11 cellular contexts compared by ENCODE assay signal in the genomic region with DNA sequence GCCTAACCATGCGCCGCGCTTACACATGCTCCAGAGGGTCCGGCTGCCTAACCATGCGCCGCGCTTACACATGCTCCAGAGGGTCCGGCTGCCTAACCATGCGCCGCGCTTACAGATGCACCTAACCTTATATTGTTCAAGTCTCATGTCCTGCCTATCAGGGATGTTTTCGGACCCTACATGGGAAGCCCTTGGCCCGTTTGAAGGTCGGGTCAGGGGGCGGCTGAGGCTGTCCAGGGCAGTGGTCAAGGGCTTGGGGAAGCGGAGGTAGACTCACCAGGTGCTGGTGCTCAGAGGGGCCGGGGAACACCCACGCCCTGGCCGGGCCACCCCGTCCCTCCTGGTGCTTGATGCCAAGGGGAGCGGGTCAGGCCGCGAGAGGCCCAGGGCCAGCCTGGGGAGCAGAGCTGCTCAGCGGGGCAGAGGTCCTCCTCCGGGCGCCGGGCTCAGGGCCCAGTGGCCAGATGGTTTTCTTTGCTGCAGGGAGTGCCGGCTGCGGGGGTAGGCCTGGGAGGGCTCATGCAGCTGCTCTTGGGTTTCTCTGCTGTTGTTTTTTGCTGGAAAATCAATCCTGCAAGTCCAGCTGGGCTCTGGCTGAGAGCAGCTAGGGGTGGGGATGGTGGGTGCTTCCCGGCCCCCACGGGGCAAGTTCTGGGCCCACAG. TPM values are rescaled to one million over a fixed set of nuclear protein-coding genes. Genes with fewer than 3 reads are reported as not detected.
A peak's percentile ranks its signal among the peaks of the same experiment; 100 is the strongest.
DNase-seq lines count a peak whose midpoint lies in the region; ATAC-seq and TF ChIP-seq lines count a peak whose summit lies in the region.
"Had no signal": no experiment of that assay in that cellular context is flagged by ENCODE, and none has a peak within 500 bp of the region (broad histone marks: within the 10 kb centered on the region; RNA-seq: fewer than 3 reads in every experiment).

No MANE protein-coding gene starts in this region.

- peak overlapping the region; percentile 27 for H3K27ac ChIP-seq in temporal lobe (ENCODE audit: low read depth, low read length)
- H3K27ac ChIP-seq: SJSA1 had no signal

- peak; percentile 19 to 77 for DNase-seq in NCI-H524 (lab: John Stamatoyannopoulos, UW)
- no peak for DNase-seq in NCI-H524 treated with DMSO at 0.1 percent for 48 hours (lab: John Stamatoyannopoulos, UW)
- peak; percentile 88 for DNase-seq in choroid plexus epithelial cell (ENCODE audit: low read depth)
- peak; percentile 90 for DNase-seq in left kidney (ENCODE audit: low read depth, low spot score)

- TF ChIP-seq CTCF in choroid plexus epithelial cell (conservative IDR thresholded peaks at IDR 0.05; ENCODE audit: low read depth, low read length): no peak

- ATAC-seq in HG02763 (IDR thresholded peaks at IDR 0.05; ENCODE audit: unreplicated experiment) (no peak), GM19397 (IDR thresholded peaks at IDR 0.05; ENCODE audit: unreplicated experiment) (no peak), GM18870 (IDR thresholded peaks at IDR 0.05; ENCODE audit: unreplicated experiment) (no peak)
- ATAC-seq: stimulated activated effector memory CD8-positive, alpha-beta T cell treated with anti-CD3 and anti-CD28 coated beads, Interleukin-12 subunit alpha, Interleukin-12 subunit beta, amount 100 ng/mL, for 72 hours had no signal

- no peak overlapping the region for H3K4me3 ChIP-seq in choroid plexus epithelial cell (ENCODE audit: low read depth, low read length)
- H3K4me3 ChIP-seq: SJSA1 had no signal

RNA-seq across cellular contexts. Expression of gene SPON2, which starts 35.4 kb away (rescaled TPM):
- total RNA-seq in temporal lobe: 7.6 TPM
- total RNA-seq: HT1080 had no signal

RNA-seq across cellular contexts. Expression of gene CTBP1, which starts 41.2 kb away (rescaled TPM):
- total RNA-seq in temporal lobe: 126 TPM
